Comparison of ENCODE assay signal across 35 cellular contexts in the genomic region with DNA sequence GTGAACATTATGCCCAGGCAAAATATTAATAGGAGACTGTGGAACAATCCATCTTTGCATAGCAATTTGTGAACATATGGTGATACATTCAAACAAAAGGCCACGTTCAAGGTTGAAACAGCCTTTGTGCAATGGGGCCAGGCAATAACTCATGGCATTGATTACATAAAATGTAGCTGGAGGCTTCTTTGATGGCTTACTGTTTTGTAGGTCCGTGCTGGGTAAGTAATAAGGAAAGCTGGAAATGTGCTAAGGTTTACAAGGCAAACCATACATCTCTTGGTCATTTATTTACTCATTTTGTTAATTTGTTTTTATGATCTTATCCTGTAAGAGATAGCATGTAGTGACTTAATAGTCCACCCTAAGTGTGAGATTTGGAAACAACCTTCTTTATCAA.
A peak's percentile ranks its signal among the peaks of the same experiment; 100 is the strongest.
DNase-seq lines count a peak whose midpoint lies in the region; ATAC-seq and TF ChIP-seq lines count a peak whose summit lies in the region.
"Had no signal": no experiment of that assay in that cellular context is flagged by ENCODE, and none has a peak within 500 bp of the region (broad histone marks: within the 10 kb centered on the region; RNA-seq: fewer than 3 reads in every experiment).

No MANE protein-coding gene starts in this region.

- ATAC-seq in left colon (peak; percentile 79), mucosa of descending colon (peak; percentile 75)
- ATAC-seq: A549; CD8-positive, alpha-beta T cell had no signal

- no peak overlapping the region for H3K9ac ChIP-seq in GM23248
- H3K9ac ChIP-seq: BLaER1; BLaER1 treated with 17β-estradiol and CSF1 and Interleukin-3, amounts not matched to agents 10 nM and 100 nM had no signal

- H4K20me1 ChIP-seq in GM23248 (ENCODE audit: insufficient read depth), result no peaks in the 10 kb centered on the region
- H4K20me1 ChIP-seq: BLaER1; BLaER1 treated with 17β-estradiol and CSF1 and Interleukin-3, amounts not matched to agents 10 nM and 100 nM had no signal

- H3K79me2 ChIP-seq in GM23248 (ENCODE audit: insufficient read depth), result no peaks in the 10 kb centered on the region

- H3K4me1 ChIP-seq in mucosa of descending colon (ENCODE audit: low read depth) (peaks cover 4% of the 10 kb centered on the region), GM23248 (ENCODE audit: insufficient read depth) (no peaks in the 10 kb centered on the region)
- H3K4me1 ChIP-seq: A549; BE2C; BLaER1; BLaER1 treated with 17β-estradiol and CSF1 and Interleukin-3, amounts not matched to agents 10 nM and 100 nM; Caco-2 had no signal

- no peak overlapping the region for H3K27ac ChIP-seq in GM23248
- H3K27ac ChIP-seq: 22Rv1; A549; BLaER1; BLaER1 treated with 17β-estradiol and CSF1 and Interleukin-3, amounts not matched to agents 10 nM and 100 nM; C4-2B had no signal

- H3K36me3 ChIP-seq in mucosa of descending colon (ENCODE audit: low read depth), result no peaks in the 10 kb centered on the region
- no peaks in the 10 kb centered on the region for H3K36me3 ChIP-seq in GM23248 (ENCODE audit: low read depth)
- H3K36me3 ChIP-seq: BE2C; BLaER1; BLaER1 treated with 17β-estradiol and CSF1 and Interleukin-3, amounts not matched to agents 10 nM and 100 nM had no signal

- H3K4me3 ChIP-seq in mucosa of descending colon, result no peak overlapping the region
- H3K4me3 ChIP-seq in GM23248, result no peak overlapping the region
- H3K4me3 ChIP-seq: A549; BLaER1; BLaER1 treated with 17β-estradiol and CSF1 and Interleukin-3, amounts not matched to agents 10 nM and 100 nM had no signal

- in situ Hi-C loops in GM23248 (cut with MboI), result no loop called here

- DNase-seq in NCI-H69 (lab: John Stamatoyannopoulos, UW) (peak; percentile 93), glutamatergic neuron (no peak), left colon (no peak), mucosa of descending colon (no peak), SIG-M5 (lab: John Stamatoyannopoulos, UW) (no peak), NCI-H2171 treated with DMSO at 0.1 percent for 48 hours (lab: John Stamatoyannopoulos, UW) (no peak), GM23248 (no peak)
- DNase-seq in activated CD4-positive, alpha-beta T cell treated with anti-CD3 and anti-CD28 coated beads, Interleukin-2, amount 10 ng/mL, durations not matched to agents 24 days and 14 days, result no peak
- DNase-seq: 8988T; ACHN; AML-193; BE2C; C1 segment of cervical spinal cord; Caco-2; Calu3; CD4-positive, alpha-beta memory T cell; CD4-positive, alpha-beta T cell; CD4-positive, CD25-positive, alpha-beta regulatory T cell; CD8-positive, alpha-beta memory T cell; CD8-positive, alpha-beta T cell; COR-L47; DMS 273 treated with DMSO at 0.1 percent for 48 hours; DMS153; DMS53; DMS79; DMS79 treated with DMSO at 0.1 percent for 48 hours; DND-41; EL had no signal

- no peaks in the 10 kb centered on the region for H3K9me2 ChIP-seq in GM23248 (ENCODE audit: insufficient read depth)

- WGBS in GM23248 (ENCODE audit: low coverage in 1 of 2, low lambda C conversion rate in 2 of 2, missing lambda C conversion rate in 2 of 2), 2 experiments, result 29 to 30% methylated on average over 2 of the region's 2 CpGs

- no peak overlapping the region for H3K4me3 Mint-ChIP-seq in glutamatergic neuron (ENCODE audit: unreplicated experiment)
- H3K4me3 Mint-ChIP-seq in activated CD4-positive, alpha-beta T cell treated with anti-CD3 and anti-CD28 coated beads, Interleukin-2, amount 10 ng/mL, durations not matched to agents 24 days and 14 days, result no peak overlapping the region
- H3K4me3 Mint-ChIP-seq: B cell; CD14-positive monocyte; CD4-positive, alpha-beta memory T cell; CD4-positive, alpha-beta T cell; CD4-positive, CD25-positive, alpha-beta regulatory T cell; CD8-positive, alpha-beta memory T cell; CD8-positive, alpha-beta T cell had no signal

- H3K4me2 ChIP-seq in GM23248 (ENCODE audit: unreplicated experiment), result no peak overlapping the region
- H3K4me2 ChIP-seq: A549; BLaER1; BLaER1 treated with 17β-estradiol and CSF1 and Interleukin-3, amounts not matched to agents 10 nM and 100 nM had no signal

- no peaks in the 10 kb centered on the region for H3K9me3 ChIP-seq in mucosa of descending colon
- no peaks in the 10 kb centered on the region for H3K9me3 ChIP-seq in GM23248 (ENCODE audit: low read depth)
- H3K9me3 ChIP-seq: A549; BE2C; BLaER1; BLaER1 treated with 17β-estradiol and CSF1 and Interleukin-3, amounts not matched to agents 10 nM and 100 nM; Caco-2 had no signal

- H3K27me3 Mint-ChIP-seq in glutamatergic neuron (ENCODE audit: unreplicated experiment), result no peaks in the 10 kb centered on the region
- no peaks in the 10 kb centered on the region for H3K27me3 Mint-ChIP-seq in activated CD4-positive, alpha-beta T cell treated with anti-CD3 and anti-CD28 coated beads, Interleukin-2, amount 10 ng/mL, durations not matched to agents 24 days and 14 days
- H3K27me3 Mint-ChIP-seq: B cell; CD4-positive, alpha-beta memory T cell; CD4-positive, alpha-beta T cell; CD4-positive, CD25-positive, alpha-beta regulatory T cell; CD8-positive, alpha-beta memory T cell had no signal

- H3K27ac Mint-ChIP-seq in glutamatergic neuron (ENCODE audit: unreplicated experiment), result peak overlapping the region; percentile 14
- H3K27ac Mint-ChIP-seq in activated CD4-positive, alpha-beta T cell treated with anti-CD3 and anti-CD28 coated beads, Interleukin-2, amount 10 ng/mL, durations not matched to agents 24 days and 14 days, result no peak overlapping the region
- H3K27ac Mint-ChIP-seq: B cell; CD14-positive monocyte; CD4-positive, alpha-beta memory T cell; CD4-positive, alpha-beta T cell; CD4-positive, CD25-positive, alpha-beta regulatory T cell; CD8-positive, alpha-beta memory T cell; CD8-positive, alpha-beta T cell had no signal

- H2AFZ ChIP-seq in GM23248, result no peak overlapping the region

- H3K36me3 Mint-ChIP-seq in glutamatergic neuron (ENCODE audit: unreplicated experiment), result no peaks in the 10 kb centered on the region
- H3K36me3 Mint-ChIP-seq in activated CD4-positive, alpha-beta T cell treated with anti-CD3 and anti-CD28 coated beads, Interleukin-2, amount 10 ng/mL, durations not matched to agents 24 days and 14 days (ENCODE audit: low read depth), result no peaks in the 10 kb centered on the region
- H3K36me3 Mint-ChIP-seq: CD14-positive monocyte; CD4-positive, alpha-beta memory T cell; CD4-positive, CD25-positive, alpha-beta regulatory T cell; CD8-positive, alpha-beta memory T cell; CD8-positive, alpha-beta T cell had no signal

- no peaks in the 10 kb centered on the region for H3K4me1 Mint-ChIP-seq in glutamatergic neuron (ENCODE audit: low read depth, unreplicated experiment)
- H3K4me1 Mint-ChIP-seq in activated CD4-positive, alpha-beta T cell treated with anti-CD3 and anti-CD28 coated beads, Interleukin-2, amount 10 ng/mL, durations not matched to agents 24 days and 14 days, result no peaks in the 10 kb centered on the region
- H3K4me1 Mint-ChIP-seq: B cell; CD14-positive monocyte; CD4-positive, alpha-beta memory T cell; CD4-positive, CD25-positive, alpha-beta regulatory T cell; CD8-positive, alpha-beta memory T cell had no signal

- no peaks in the 10 kb centered on the region for H3F3A ChIP-seq in GM23248 (ENCODE audit: insufficient read depth)

- TF ChIP-seq CTCF in glutamatergic neuron (IDR thresholded peaks at IDR 0.05; ENCODE audit: partially characterized antibody, unreplicated experiment) (no peak), mucosa of descending colon (IDR thresholded peaks at IDR 0.05) (no peak)

- intact Hi-C loops in left colon (cut with DNase I, micrococcal nuclease) (no loop called here), mucosa of descending colon (cut with DNase I, micrococcal nuclease) (no loop called here)
- intact Hi-C loops in activated CD4-positive, alpha-beta T cell treated with anti-CD3 and anti-CD28 coated beads, Interleukin-2, amount 10 ng/mL, durations not matched to agents 24 days and 14 days (cut with micrococcal nuclease), result no loop called here

- H3K27me3 ChIP-seq in GM23248 (replicated peaks; ENCODE audit: insufficient read depth), result no peaks in the 10 kb centered on the region
- H3K27me3 ChIP-seq: BE2C; BLaER1; BLaER1 treated with 17β-estradiol and CSF1 and Interleukin-3, amounts not matched to agents 10 nM and 100 nM had no signal

- no peaks in the 10 kb centered on the region for H3K9me3 Mint-ChIP-seq in glutamatergic neuron (ENCODE audit: unreplicated experiment)
- H3K9me3 Mint-ChIP-seq in activated CD4-positive, alpha-beta T cell treated with anti-CD3 and anti-CD28 coated beads, Interleukin-2, amount 10 ng/mL, durations not matched to agents 24 days and 14 days, result peaks cover 7% of the 10 kb centered on the region
